Comparison of ENCODE assay signal across 23 cellular contexts in genomic region chr14:99183311-99183710, GRCh38.
DNase-seq lines count a peak whose midpoint lies in the region; ATAC-seq and TF ChIP-seq lines count a peak whose summit lies in the region.
"Had no signal": no experiment of that assay in that cellular context is flagged by ENCODE, and none has a peak within 500 bp of the region (broad histone marks: within the 10 kb centered on the region; RNA-seq: fewer than 3 reads in every experiment).

No MANE protein-coding gene starts in this region.

- no peak for DNase-seq in T-helper 2 cell treated with Interferon-gamma antibody and Interleukin-4, amounts not matched to agents 5 μg/mL and 100 μg/mL, for 36 hours (ENCODE audit: low spot score)
- DNase-seq in T-helper 2 cell (no peak), SK-N-MC (ENCODE audit: low read depth, low spot score) (no peak), lower leg skin (ENCODE audit: low spot score in 2 of 2) (no peak), hypothalamus (lab: John Stamatoyannopoulos, UW) (no peak), heart left ventricle (no peak)
- DNase-seq in naive thymus-derived CD8-positive, alpha-beta T cell, result peak in 1 of 10 donors; percentile 14
- DNase-seq: 8988T, amniotic stem cell, BE2C, dermis blood vessel endothelial cell, EL, HCEC 1CT, MV-4-11, NCI-H187, NCI-H2227 treated with DMSO at 0.1 percent for 48 hours, NCI-H82, occipital lobe, SIG-M5, substantia nigra had no signal

- H3K36me3 ChIP-seq in SK-N-MC (ENCODE audit: insufficient read depth, low read length) (peaks cover 98% of the 10 kb centered on the region), heart left ventricle (no peaks in the 10 kb centered on the region)
- H3K36me3 ChIP-seq: BE2C had no signal

- H3K27me3 ChIP-seq in heart left ventricle, result peaks cover 0 to 28% (median 0%) of the 10 kb centered on the region in 9 donors
- H3K27me3 ChIP-seq: BE2C had no signal

- H3K4me3 ChIP-seq in SK-N-MC (no peak overlapping the region), lower leg skin (ENCODE audit: low read depth, poor library complexity, severe bottlenecking) (no peak overlapping the region), heart left ventricle (no peak overlapping the region)
- H3K4me3 ChIP-seq: lung had no signal

- no peak for ATAC-seq in activated T-helper 17 cell treated with anti-CD3 and anti-CD28 coated beads, Interleukin-2, amount 50 U/mL, for 72 hours (replicated peaks)
- ATAC-seq in naive thymus-derived CD8-positive, alpha-beta T cell, result no peak
- ATAC-seq in heart left ventricle, result no peak

- 91 to 93% methylated on average over 12 of the region's 12 CpGs for WGBS in lower leg skin, 2 donors
- 91 to 93% (median 91%) methylated on average over 11 to 12 of the region's 12 CpGs for WGBS in heart left ventricle, 4 donors

- peak overlapping the region; percentile 80 for H3K27ac Mint-ChIP-seq in T-helper 2 cell treated with Interferon-gamma antibody and Interleukin-4, amounts not matched to agents 5 μg/mL and 100 μg/mL, for 36 hours
- H3K27ac Mint-ChIP-seq in activated T-helper 17 cell treated with anti-CD3 and anti-CD28 coated beads, Interleukin-2, amount 50 U/mL, for 72 hours, result peak overlapping the region; percentile 86
- peak overlapping the region; percentile 91 to 99 (median 96) for H3K27ac Mint-ChIP-seq in naive thymus-derived CD8-positive, alpha-beta T cell

- peaks cover 56% of the 10 kb centered on the region for H3K36me3 Mint-ChIP-seq in T-helper 2 cell treated with Interferon-gamma antibody and Interleukin-4, amounts not matched to agents 5 μg/mL and 100 μg/mL, for 36 hours (ENCODE audit: low read depth)
- H3K36me3 Mint-ChIP-seq in activated T-helper 17 cell treated with anti-CD3 and anti-CD28 coated beads, Interleukin-2, amount 50 U/mL, for 72 hours (ENCODE audit: low read depth), result peaks cover 96% of the 10 kb centered on the region
- H3K36me3 Mint-ChIP-seq in naive thymus-derived CD8-positive, alpha-beta T cell, result peaks cover 0 to 68% (median 2%) of the 10 kb centered on the region in 3 donors

- TF ChIP-seq POLR2A in lower leg skin (IDR thresholded peaks at IDR 0.05) (no peak), heart left ventricle (IDR thresholded peaks at IDR 0.05) (no peak)

- H3K27ac ChIP-seq in SK-N-MC, result peak overlapping the region; percentile 72
- H3K27ac ChIP-seq in heart left ventricle, result no peak overlapping the region
- H3K27ac ChIP-seq: KMS-11 had no signal

- TF ChIP-seq CTCF in lower leg skin (IDR thresholded peaks at IDR 0.05), result no peak
- TF ChIP-seq CTCF in heart left ventricle (IDR thresholded peaks at IDR 0.05), result no peak

- POLR2A ChIA-PET in naive thymus-derived CD8-positive, alpha-beta T cell (lab: Charles Lee), result interaction anchor here (1.1 to 76.3 kb wide), 3 partner anchors 9 to 88 kb away, joined by 5 to 2798 read pairs (median 9); no protein-coding TSS in a partner anchor

- H3K9me3 ChIP-seq in SK-N-MC (ENCODE audit: low read depth, low read length) (no peaks in the 10 kb centered on the region), heart left ventricle (no peaks in the 10 kb centered on the region)
- H3K9me3 ChIP-seq: BE2C had no signal

- H3K4me3 Mint-ChIP-seq in T-helper 2 cell treated with Interferon-gamma antibody and Interleukin-4, amounts not matched to agents 5 μg/mL and 100 μg/mL, for 36 hours, result peak overlapping the region; percentile 62
- H3K4me3 Mint-ChIP-seq in activated T-helper 17 cell treated with anti-CD3 and anti-CD28 coated beads, Interleukin-2, amount 50 U/mL, for 72 hours, result peak overlapping the region; percentile 82
- H3K4me3 Mint-ChIP-seq in naive thymus-derived CD8-positive, alpha-beta T cell, result peak overlapping the region; percentile 52 to 93 (median 84)

- H3K4me1 ChIP-seq in heart left ventricle, result peaks cover 0 to 8% (median 0%) of the 10 kb centered on the region in 12 donors
- H3K4me1 ChIP-seq: BE2C had no signal

- H3K9ac ChIP-seq in SK-N-MC (ENCODE audit: insufficient read length), result no peak overlapping the region
- H3K9ac ChIP-seq: KMS-11 had no signal

- intact Hi-C loops in lower leg skin (cut with DNase I; ENCODE audit: low total_unique reads) (no loop called here), heart left ventricle (cut with DNase I) (no loop called here)

- no peaks in the 10 kb centered on the region for H3K27me3 Mint-ChIP-seq in T-helper 2 cell treated with Interferon-gamma antibody and Interleukin-4, amounts not matched to agents 5 μg/mL and 100 μg/mL, for 36 hours (ENCODE audit: low read depth)
- no peaks in the 10 kb centered on the region for H3K27me3 Mint-ChIP-seq in activated T-helper 17 cell treated with anti-CD3 and anti-CD28 coated beads, Interleukin-2, amount 50 U/mL, for 72 hours
- H3K27me3 Mint-ChIP-seq in naive thymus-derived CD8-positive, alpha-beta T cell, result no peaks in the 10 kb centered on the region

- no peaks in the 10 kb centered on the region for H3K9me3 Mint-ChIP-seq in T-helper 2 cell treated with Interferon-gamma antibody and Interleukin-4, amounts not matched to agents 5 μg/mL and 100 μg/mL, for 36 hours
- no peaks in the 10 kb centered on the region for H3K9me3 Mint-ChIP-seq in activated T-helper 17 cell treated with anti-CD3 and anti-CD28 coated beads, Interleukin-2, amount 50 U/mL, for 72 hours
- H3K9me3 Mint-ChIP-seq in naive thymus-derived CD8-positive, alpha-beta T cell, result no peaks in the 10 kb centered on the region

- peaks cover 78% of the 10 kb centered on the region for H3K4me1 Mint-ChIP-seq in T-helper 2 cell treated with Interferon-gamma antibody and Interleukin-4, amounts not matched to agents 5 μg/mL and 100 μg/mL, for 36 hours (ENCODE audit: low read depth)
- H3K4me1 Mint-ChIP-seq in activated T-helper 17 cell treated with anti-CD3 and anti-CD28 coated beads, Interleukin-2, amount 50 U/mL, for 72 hours, result peaks cover 77% of the 10 kb centered on the region
- peaks cover 65 to 99% (median 98%) of the 10 kb centered on the region in 4 donors for H3K4me1 Mint-ChIP-seq in naive thymus-derived CD8-positive, alpha-beta T cell
